ENCODE assay signal across 18 cellular contexts in the genomic region with DNA sequence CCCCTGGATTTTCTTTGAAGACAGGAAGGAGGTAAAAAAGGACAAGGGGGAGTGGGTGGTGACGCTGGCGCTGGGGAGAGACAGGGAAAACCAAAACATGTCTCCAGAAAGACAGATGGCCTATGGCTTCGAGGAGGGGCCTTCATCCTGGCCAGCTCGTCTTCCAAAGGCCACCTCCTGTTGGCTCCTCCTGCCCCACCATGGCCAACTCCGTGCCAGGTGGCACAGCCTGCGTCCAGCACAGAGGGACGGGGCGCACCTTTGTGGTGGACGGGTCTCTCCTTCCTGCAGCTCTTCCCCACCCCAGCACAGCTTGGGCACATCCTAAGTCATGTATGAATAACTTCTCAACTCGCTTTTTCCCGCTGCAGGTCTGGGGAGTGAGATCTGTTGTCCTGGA. TPM values are rescaled to one million over a fixed set of nuclear protein-coding genes. Genes with fewer than 3 reads are reported as not detected.
DNase-seq lines count a peak whose midpoint lies in the region; ATAC-seq and TF ChIP-seq lines count a peak whose summit lies in the region.
"Had no signal": no experiment of that assay in that cellular context is flagged by ENCODE, and none has a peak within 500 bp of the region (broad histone marks: within the 10 kb centered on the region; RNA-seq: fewer than 3 reads in every experiment).

No MANE protein-coding gene starts in this region.

- H3K4me3 Mint-ChIP-seq in activated T-cell treated with anti-CD3 and anti-CD28 coated beads, Interleukin-2, amount 50 U/mL, for 24 hours: no peak overlapping the region
- H3K4me3 Mint-ChIP-seq in activated T-cell treated with anti-CD3 and anti-CD28 coated beads, Interleukin-2, amount 50 U/mL, for 72 hours: no peak overlapping the region
- no peak overlapping the region for H3K4me3 Mint-ChIP-seq in CD4-positive, alpha-beta T cell
- no peak overlapping the region for H3K4me3 Mint-ChIP-seq in T-cell
- no peak overlapping the region for H3K4me3 Mint-ChIP-seq in endodermal cell
- H3K4me3 Mint-ChIP-seq in stimulated activated memory B cell treated with anti-CD40 and anti-IgM and Interleukin-4, amounts not matched to agents 10 μg/mL and 1 μg/mL and 100 μg/mL, for 72 hours: no peak overlapping the region
- H3K4me3 Mint-ChIP-seq: H9 had no signal

- H3K27me3 ChIP-seq in CD4-positive, alpha-beta T cell (ENCODE audit: control insufficient read depth, insufficient read depth, low read length): no peaks in the 10 kb centered on the region
- no peaks in the 10 kb centered on the region for H3K27me3 ChIP-seq in endodermal cell (ENCODE audit: control insufficient read depth, insufficient read depth, low read length, poor library complexity, severe bottlenecking)
- H3K27me3 ChIP-seq: MG63 had no signal

- no peak for TF ChIP-seq CTCF in CD4-positive, alpha-beta T cell (IDR thresholded peaks at IDR 0.05)
- no peak for TF ChIP-seq CTCF in endodermal cell (conservative IDR thresholded peaks at IDR 0.05)

- H3K27ac ChIP-seq in CD4-positive, alpha-beta T cell (ENCODE audit: low read depth, low read length): peak overlapping the region; percentile 4
- peak overlapping the region; percentile 47 for H3K27ac ChIP-seq in endodermal cell (ENCODE audit: low read depth, low read length)

- no peak for ATAC-seq in activated T-cell treated with anti-CD3 and anti-CD28 coated beads, Interleukin-2, amount 50 U/mL, for 72 hours (replicated peaks in 1 of 2)
- ATAC-seq in CD4-positive, alpha-beta T cell (ENCODE audit: poor library complexity): no peak
- ATAC-seq in T-cell (replicated peaks in 1 of 4): no peak
- no peak for ATAC-seq in HG03175 (IDR thresholded peaks at IDR 0.05; ENCODE audit: unreplicated experiment)
- no peak for ATAC-seq in stimulated activated memory B cell treated with anti-CD40 and anti-IgM and Interleukin-4, amounts not matched to agents 10 μg/mL and 1 μg/mL and 100 μg/mL, for 72 hours

- no peaks in the 10 kb centered on the region for H3K9me3 Mint-ChIP-seq in activated T-cell treated with anti-CD3 and anti-CD28 coated beads, Interleukin-2, amount 50 U/mL, for 24 hours
- no peaks in the 10 kb centered on the region for H3K9me3 Mint-ChIP-seq in activated T-cell treated with anti-CD3 and anti-CD28 coated beads, Interleukin-2, amount 50 U/mL, for 72 hours
- no peaks in the 10 kb centered on the region for H3K9me3 Mint-ChIP-seq in CD4-positive, alpha-beta T cell
- H3K9me3 Mint-ChIP-seq in T-cell (no peaks in the 10 kb centered on the region), endodermal cell (no peaks in the 10 kb centered on the region)
- H3K9me3 Mint-ChIP-seq in stimulated activated memory B cell treated with anti-CD40 and anti-IgM and Interleukin-4, amounts not matched to agents 10 μg/mL and 1 μg/mL and 100 μg/mL, for 72 hours: no peaks in the 10 kb centered on the region
- H3K9me3 Mint-ChIP-seq: H9 had no signal

- H3K9me3 ChIP-seq in CD4-positive, alpha-beta T cell (ENCODE audit: control insufficient read depth, low read length): no peaks in the 10 kb centered on the region
- no peaks in the 10 kb centered on the region for H3K9me3 ChIP-seq in endodermal cell (ENCODE audit: control insufficient read depth, low read length)
- H3K9me3 ChIP-seq: MG63 had no signal

- H3K4me1 ChIP-seq in endodermal cell (ENCODE audit: control insufficient read depth, insufficient read depth, low read length): no peaks in the 10 kb centered on the region

- H3K27ac Mint-ChIP-seq in activated T-cell treated with anti-CD3 and anti-CD28 coated beads, Interleukin-2, amount 50 U/mL, for 24 hours: peak overlapping the region; percentile 50
- no peak overlapping the region for H3K27ac Mint-ChIP-seq in activated T-cell treated with anti-CD3 and anti-CD28 coated beads, Interleukin-2, amount 50 U/mL, for 72 hours
- H3K27ac Mint-ChIP-seq in CD4-positive, alpha-beta T cell: peak overlapping the region; percentile 59
- H3K27ac Mint-ChIP-seq in T-cell (peak overlapping the region; percentile 46 to 59), endodermal cell (no peak overlapping the region)
- no peak overlapping the region for H3K27ac Mint-ChIP-seq in stimulated activated memory B cell treated with anti-CD40 and anti-IgM and Interleukin-4, amounts not matched to agents 10 μg/mL and 1 μg/mL and 100 μg/mL, for 72 hours

- peaks cover 22% of the 10 kb centered on the region for H3K4me1 Mint-ChIP-seq in activated T-cell treated with anti-CD3 and anti-CD28 coated beads, Interleukin-2, amount 50 U/mL, for 24 hours (ENCODE audit: low read depth)
- peaks cover 17% of the 10 kb centered on the region for H3K4me1 Mint-ChIP-seq in activated T-cell treated with anti-CD3 and anti-CD28 coated beads, Interleukin-2, amount 50 U/mL, for 72 hours (ENCODE audit: low read depth)
- peaks cover 11% of the 10 kb centered on the region for H3K4me1 Mint-ChIP-seq in CD4-positive, alpha-beta T cell (ENCODE audit: low read depth)
- peaks cover 3 to 17% (median 5%) of the 10 kb centered on the region in 3 donors for H3K4me1 Mint-ChIP-seq in T-cell
- H3K4me1 Mint-ChIP-seq in endodermal cell: no peaks in the 10 kb centered on the region
- no peaks in the 10 kb centered on the region for H3K4me1 Mint-ChIP-seq in stimulated activated memory B cell treated with anti-CD40 and anti-IgM and Interleukin-4, amounts not matched to agents 10 μg/mL and 1 μg/mL and 100 μg/mL, for 72 hours

- H3K36me3 Mint-ChIP-seq in activated T-cell treated with anti-CD3 and anti-CD28 coated beads, Interleukin-2, amount 50 U/mL, for 24 hours (ENCODE audit: low read depth): peaks cover 81% of the 10 kb centered on the region
- H3K36me3 Mint-ChIP-seq in activated T-cell treated with anti-CD3 and anti-CD28 coated beads, Interleukin-2, amount 50 U/mL, for 72 hours (ENCODE audit: insufficient read depth in 2 of 2): peaks cover 0 to 6% of the 10 kb centered on the region in 2 donors
- peaks cover 38% of the 10 kb centered on the region for H3K36me3 Mint-ChIP-seq in CD4-positive, alpha-beta T cell (ENCODE audit: low read depth)
- H3K36me3 Mint-ChIP-seq in T-cell (peaks cover 17% of the 10 kb centered on the region), endodermal cell (ENCODE audit: low read depth) (peaks cover 7% of the 10 kb centered on the region)
- no peaks in the 10 kb centered on the region for H3K36me3 Mint-ChIP-seq in stimulated activated memory B cell treated with anti-CD40 and anti-IgM and Interleukin-4, amounts not matched to agents 10 μg/mL and 1 μg/mL and 100 μg/mL, for 72 hours

- no peak overlapping the region for H3K4me3 ChIP-seq in endodermal cell (ENCODE audit: low read length)
- H3K4me3 ChIP-seq: MG63 had no signal

- H3K27me3 Mint-ChIP-seq in activated T-cell treated with anti-CD3 and anti-CD28 coated beads, Interleukin-2, amount 50 U/mL, for 24 hours: no peaks in the 10 kb centered on the region
- H3K27me3 Mint-ChIP-seq in activated T-cell treated with anti-CD3 and anti-CD28 coated beads, Interleukin-2, amount 50 U/mL, for 72 hours (ENCODE audit: low read depth): no peaks in the 10 kb centered on the region
- H3K27me3 Mint-ChIP-seq in CD4-positive, alpha-beta T cell: no peaks in the 10 kb centered on the region
- H3K27me3 Mint-ChIP-seq in T-cell: no peaks in the 10 kb centered on the region
- H3K27me3 Mint-ChIP-seq in endodermal cell (ENCODE audit: insufficient read depth): no peaks in the 10 kb centered on the region
- H3K27me3 Mint-ChIP-seq in stimulated activated memory B cell treated with anti-CD40 and anti-IgM and Interleukin-4, amounts not matched to agents 10 μg/mL and 1 μg/mL and 100 μg/mL, for 72 hours: no peaks in the 10 kb centered on the region

- POLR2A ChIA-PET in CD4-positive, alpha-beta T cell (lab: Charles Lee): interaction anchor here (1.5 kb wide), 1 partner anchor 14 kb away, joined by 6 read pairs; no protein-coding TSS in a partner anchor
- POLR2A ChIA-PET in T-cell (lab: Charles Lee): no interaction called here

- no peak for DNase-seq in activated T-cell treated with anti-CD3 and anti-CD28 coated beads, Interleukin-2, amount 50 U/mL, for 24 hours
- no peak for DNase-seq in activated T-cell treated with anti-CD3 and anti-CD28 coated beads, Interleukin-2, amount 50 U/mL, for 72 hours
- DNase-seq in CD4-positive, alpha-beta T cell: no peak
- DNase-seq in T-cell: no peak
- no peak for DNase-seq in endodermal cell
- no peak for DNase-seq in superior temporal gyrus (ENCODE audit: extremely low spot score)
- DNase-seq: AML-193, GF-D8, H9, Kasumi-1, NCI-H1417 treated with DMSO at 0.1 percent for 48 hours, NCI-H187 treated with DMSO at 0.1 percent for 48 hours, NCI-H446 treated with DMSO at 0.1 percent for 48 hours, SHP77 treated with DMSO at 0.1 percent for 48 hours had no signal

- 92 to 99% methylated on average over 11 of the region's 11 CpGs for WGBS in endodermal cell (ENCODE audit: insufficient coverage in 1 of 2, insufficient read length in 1 of 2), 2 experiments

- H3K9ac ChIP-seq in endodermal cell (ENCODE audit: extremely low read depth, low read length, poor library complexity, severe bottlenecking): no peak overlapping the region

- no peaks in the 10 kb centered on the region for H3K36me3 ChIP-seq in endodermal cell (ENCODE audit: control insufficient read depth, insufficient read depth, low read length)

- CTCF ChIA-PET in CD4-positive, alpha-beta T cell (lab: Charles Lee): no interaction called here
- CTCF ChIA-PET in T-cell (lab: Charles Lee): interaction anchor here in 1 of 2 donors (0.5 kb wide), 1 partner anchor 318 kb away, joined by 5 read pairs; no protein-coding TSS in a partner anchor

- intact Hi-C loops in CD4-positive, alpha-beta T cell (cut with DNase I, micrococcal nuclease): no loop called here

RNA-seq across cellular contexts. Expression of gene IGSF9B, which starts 22.7 kb away (rescaled TPM):
- 10 to 100 TPM; 81.8 to 87.0 TPM for total RNA-seq in activated T-cell treated with anti-CD3 and anti-CD28 coated beads, Interleukin-2, amount 50 U/mL, for 72 hours
- 10 to 100 TPM; 24.3 to 27.4 TPM for total RNA-seq in CD4-positive, alpha-beta T cell
- 100 to 1,000 TPM in 1 of 5 donors, 10 to 100 TPM in 4; 23.5 to 101 (median 63.1) TPM for total RNA-seq in T-cell
- total RNA-seq in endodermal cell: 10 to 100 TPM; 14.1 to 23.0 TPM
- 11.0 TPM for polyA plus RNA-seq in endodermal cell (2013, experiment 1 of 2)
- 11.9 TPM for polyA plus RNA-seq in endodermal cell (2013, experiment 2 of 2)
- polyA plus RNA-seq: AG04450 had no signal

Comparison
In these comparisons a context has a peak if more than half of its experiments do, and no peak if none do; other contexts are left out.
1. H3K27ac Mint-ChIP-seq: peak in activated T-cell treated with anti-CD3 and anti-CD28 coated beads, Interleukin-2, amount 50 U/mL, for 24 hours (single experiment), CD4-positive, alpha-beta T cell (single experiment) and T-cell (2 of 2); none in activated T-cell treated with anti-CD3 and anti-CD28 coated beads, Interleukin-2, amount 50 U/mL, for 72 hours (single experiment), endodermal cell (single experiment) and stimulated activated memory B cell treated with anti-CD40 and anti-IgM and Interleukin-4, amounts not matched to agents 10 μg/mL and 1 μg/mL and 100 μg/mL, for 72 hours (single experiment).